Comparison of ENCODE assay signal across 22 cellular contexts in the genomic region with DNA sequence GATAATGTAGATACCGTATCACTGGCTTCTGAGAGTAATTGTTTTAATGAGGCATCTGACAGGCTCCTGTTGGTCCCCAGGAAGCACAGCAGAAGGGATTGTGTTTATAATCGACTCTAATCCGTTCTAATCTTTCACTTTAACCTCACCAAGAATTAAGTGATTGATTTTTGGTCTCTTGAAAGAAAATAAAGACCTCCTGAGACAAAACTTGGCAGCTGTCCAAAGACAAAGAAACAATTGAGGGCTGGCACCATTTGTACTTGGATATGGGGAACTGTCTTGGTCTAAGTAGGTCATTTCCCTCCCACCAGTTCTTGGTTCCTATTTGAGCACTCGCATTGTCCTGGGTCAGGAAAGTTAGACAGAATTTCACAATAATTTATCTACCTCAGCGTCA. TPM values are rescaled to one million over a fixed set of nuclear protein-coding genes. Genes with fewer than 3 reads are reported as not detected.
"Had no signal": no experiment of that assay in that cellular context is flagged by ENCODE, and none has a peak within 500 bp of the region (broad histone marks: within the 10 kb centered on the region; RNA-seq: fewer than 3 reads in every experiment).

No MANE protein-coding gene starts in this region.

- DNase-seq: activated CD4-positive, alpha-beta T cell treated with anti-CD3 and anti-CD28 coated beads for 36 hours; activated CD8-positive, alpha-beta memory T cell treated with anti-CD3 and anti-CD28 coated beads, Interleukin-2, amount 50 U/mL, for 4 hours; activated CD8-positive, alpha-beta T cell treated with anti-CD3 and anti-CD28 coated beads for 36 hours; activated gamma-delta T cell; activated T-cell treated with anti-CD3 and anti-CD28 coated beads, Interleukin-2, amount 50 U/mL, for 72 hours; amniotic stem cell; body of pancreas; caudate nucleus; erythroblast; gastrocnemius medialis; heart left ventricle; mesendoderm; occipital lobe; right lobe of liver; stimulated activated CD4-positive, alpha-beta T cell treated with anti-CD3 and anti-CD28 coated beads, Interleukin-4, amount 100 ng/mL, for 4 hours; stimulated activated CD8-positive, alpha-beta memory T cell treated with anti-CD3 and anti-CD28 coated beads, Interleukin-4, amount 100 ng/mL, for 48 hours had no signal

- H3K4me2 ChIP-seq: smooth muscle cell had no signal

- H3K4me1 Mint-ChIP-seq: activated CD4-positive, alpha-beta T cell treated with anti-CD3 and anti-CD28 coated beads for 36 hours had no signal

- H3K36me3 Mint-ChIP-seq: activated naive CD4-positive, alpha-beta T cell treated with anti-CD3 and anti-CD28 coated beads, Interleukin-2, amount 50 U/mL, for 72 hours; natural killer cell treated with Interleukin-12 subunit alpha and Interleukin-12 subunit beta and Interleukin-15 and Interleukin-18, amount 100 ng/mL, for 72 hours had no signal

- ATAC-seq: activated CD4-positive, alpha-beta T cell treated with anti-CD3 and anti-CD28 coated beads for 36 hours; activated CD8-positive, alpha-beta T cell treated with anti-CD3 and anti-CD28 coated beads for 36 hours; activated naive CD4-positive, alpha-beta T cell treated with anti-CD3 and anti-CD28 coated beads, Interleukin-2, amount 50 U/mL, for 72 hours; activated T-cell treated with anti-CD3 and anti-CD28 coated beads, Interleukin-2, amount 50 U/mL, for 72 hours; body of pancreas; gastrocnemius medialis; heart left ventricle; natural killer cell treated with Interleukin-12 subunit alpha and Interleukin-12 subunit beta and Interleukin-15 and Interleukin-18, amount 100 ng/mL, for 72 hours; right lobe of liver had no signal

- H3K4me3 Mint-ChIP-seq: activated CD4-positive, alpha-beta T cell treated with anti-CD3 and anti-CD28 coated beads for 36 hours; activated CD8-positive, alpha-beta T cell treated with anti-CD3 and anti-CD28 coated beads for 36 hours; activated T-cell treated with anti-CD3 and anti-CD28 coated beads, Interleukin-2, amount 50 U/mL, for 72 hours; natural killer cell treated with Interleukin-12 subunit alpha and Interleukin-12 subunit beta and Interleukin-15 and Interleukin-18, amount 100 ng/mL, for 72 hours; stimulated activated naive CD8-positive, alpha-beta T cell treated with anti-CD3 and anti-CD28 coated beads, Interleukin-15, Interleukin-2, amounts not matched to agents 100 ng/mL and 50 ng/mL, for 24 hours had no signal

- H3K4me1 ChIP-seq: body of pancreas, gastrocnemius medialis, heart left ventricle, right lobe of liver had no signal

- H3K27ac Mint-ChIP-seq: activated CD4-positive, alpha-beta T cell treated with anti-CD3 and anti-CD28 coated beads for 36 hours; activated CD8-positive, alpha-beta T cell treated with anti-CD3 and anti-CD28 coated beads for 36 hours; activated T-cell treated with anti-CD3 and anti-CD28 coated beads, Interleukin-2, amount 50 U/mL, for 72 hours; natural killer cell treated with Interleukin-12 subunit alpha and Interleukin-12 subunit beta and Interleukin-15 and Interleukin-18, amount 100 ng/mL, for 72 hours; stimulated activated naive CD8-positive, alpha-beta T cell treated with anti-CD3 and anti-CD28 coated beads, Interleukin-15, Interleukin-2, amounts not matched to agents 100 ng/mL and 50 ng/mL, for 24 hours had no signal

- FAIRE-seq: colon had no signal

- H3K36me3 ChIP-seq: gastrocnemius medialis, heart left ventricle, right lobe of liver had no signal

- H3K9me3 Mint-ChIP-seq: activated CD8-positive, alpha-beta T cell treated with anti-CD3 and anti-CD28 coated beads for 36 hours; activated naive CD4-positive, alpha-beta T cell treated with anti-CD3 and anti-CD28 coated beads, Interleukin-2, amount 50 U/mL, for 72 hours; activated T-cell treated with anti-CD3 and anti-CD28 coated beads, Interleukin-2, amount 50 U/mL, for 72 hours; natural killer cell treated with Interleukin-12 subunit alpha and Interleukin-12 subunit beta and Interleukin-15 and Interleukin-18, amount 100 ng/mL, for 72 hours; stimulated activated naive CD8-positive, alpha-beta T cell treated with anti-CD3 and anti-CD28 coated beads, Interleukin-15, Interleukin-2, amounts not matched to agents 100 ng/mL and 50 ng/mL, for 24 hours had no signal

- H3K27me3 Mint-ChIP-seq: activated CD4-positive, alpha-beta T cell treated with anti-CD3 and anti-CD28 coated beads for 36 hours; activated CD8-positive, alpha-beta T cell treated with anti-CD3 and anti-CD28 coated beads for 36 hours; natural killer cell treated with Interleukin-12 subunit alpha and Interleukin-12 subunit beta and Interleukin-15 and Interleukin-18, amount 100 ng/mL, for 72 hours; stimulated activated naive CD8-positive, alpha-beta T cell treated with anti-CD3 and anti-CD28 coated beads, Interleukin-15, Interleukin-2, amounts not matched to agents 100 ng/mL and 50 ng/mL, for 24 hours had no signal

- H3K9me3 ChIP-seq: body of pancreas, gastrocnemius medialis, heart left ventricle, right lobe of liver had no signal

- H3K27ac ChIP-seq: body of pancreas, gastrocnemius medialis, heart left ventricle, right lobe of liver, VCaP had no signal

- H3K27me3 ChIP-seq: body of pancreas, gastrocnemius medialis, heart left ventricle, right lobe of liver had no signal

- H3K4me3 ChIP-seq: body of pancreas, gastrocnemius medialis, heart left ventricle, right lobe of liver, smooth muscle cell had no signal

RNA-seq across cellular contexts. Expression of a gene that starts 22.8 kb away (rescaled TPM):
- total RNA-seq: occipital lobe had no signal
